Comparison of ENCODE assay signal across 1 cellular context in genomic region chr11:6603287-6604080, GRCh38.
TF ChIP-seq lines count a peak whose summit lies in the region.

TSS of gene ILK (plus strand) at chr11:6603774. CDS start at chr11:6604272, 498 bp downstream.
TSS of gene RRP8 (minus strand) at chr11:6603616. CDS start at chr11:6603502, 114 bp downstream.

TF ChIP-seq in HepG2, 621 proteins besides CTCF, POLR2A, EP300 and RAD21 (continued from another document and continues in another):
- TF ChIP-seq CREB3 (CRISPR knock-in tag; IDR thresholded peaks at IDR 0.05) (no peak), ZNF317 (CRISPR knock-in tag; IDR thresholded peaks at IDR 0.05) (peak; percentile 79), ZNF597 (CRISPR knock-in tag; IDR thresholded peaks at IDR 0.05) (no peak), YEATS4 (CRISPR knock-in tag; IDR thresholded peaks at IDR 0.05; ENCODE audit: borderline replicate concordance) (peak; percentile 97; the same call in 1 of the 2 replicates), MLLT10 (CRISPR knock-in tag; IDR thresholded peaks at IDR 0.05) (no peak), ZNF276 (CRISPR knock-in tag; IDR thresholded peaks at IDR 0.05; ENCODE audit: low read depth) (0 out of 2 replicates have a peak, but pooled peaks have one; percentile 33), CSRNP1 (CRISPR knock-in tag; IDR thresholded peaks at IDR 0.05) (peak; percentile 85; the same call in 1 of the 2 replicates), NFKBIZ (CRISPR knock-in tag; IDR thresholded peaks at IDR 0.05) (peak; percentile 74), ZNF232 (CRISPR knock-in tag; IDR thresholded peaks at IDR 0.05; ENCODE audit: borderline replicate concordance) (no peak), SKI (IDR thresholded peaks at IDR 0.05; ENCODE audit: partially characterized antibody) (peak; percentile 92), MEIS2 (CRISPR knock-in tag; IDR thresholded peaks at IDR 0.05) (peak; percentile 89), REST (IDR thresholded peaks at IDR 0.05; ENCODE audit: borderline replicate concordance in 1 of 2, low read depth in 1 of 2, low read length in 2 of 2) (peak in 1 of 2 experiments; percentile 43; a peak in 1 of 4 replicates), ZSCAN29 (CRISPR knock-in tag; conservative IDR thresholded peaks at IDR 0.05) (peak; percentile 22; the same call in 1 of the 2 replicates), ZNF253 (CRISPR knock-in tag; IDR thresholded peaks at IDR 0.05; ENCODE audit: borderline replicate concordance) (0 out of 2 replicates have a peak, but pooled peaks have one; percentile 44), ZHX2 (IDR thresholded peaks at IDR 0.05; ENCODE audit: low read depth) (peak; percentile 77), ZHX2 (CRISPR knock-in tag; IDR thresholded peaks at IDR 0.05; ENCODE audit: borderline replicate concordance) (no peak), BCL6 (CRISPR knock-in tag; IDR thresholded peaks at IDR 0.05) (peak; percentile 51; the same call in 1 of the 2 replicates), PHF21A (CRISPR knock-in tag; IDR thresholded peaks at IDR 0.05) (peak; percentile 86), KMT2A (CRISPR knock-in tag; IDR thresholded peaks at IDR 0.05) (peak; percentile 95), REPIN1 (CRISPR knock-in tag; IDR thresholded peaks at IDR 0.05; ENCODE audit: borderline replicate concordance, low read depth) (no peak; the same call in none of the 2 replicates), ZNF674 (CRISPR knock-in tag; IDR thresholded peaks at IDR 0.05; ENCODE audit: low read depth) (no peak), ZNF616 (CRISPR knock-in tag; IDR thresholded peaks at IDR 0.05; ENCODE audit: low read depth) (peak; percentile 88; the same call in 1 of the 2 replicates), RFX3 (CRISPR knock-in tag; IDR thresholded peaks at IDR 0.05) (no peak), ZNF800 (CRISPR knock-in tag; IDR thresholded peaks at IDR 0.05) (peak; percentile 63; the same call in 1 of the 2 replicates), SMARCE1 (IDR thresholded peaks at IDR 0.05; ENCODE audit: borderline replicate concordance) (no peak), TBX2 (CRISPR knock-in tag; IDR thresholded peaks at IDR 0.05; ENCODE audit: borderline replicate concordance) (peak; percentile 77; the same call in 1 of the 2 replicates), SMYD3 (CRISPR knock-in tag; IDR thresholded peaks at IDR 0.05) (peak; percentile 86; the same call in 1 of the 2 replicates), PRMT3 (CRISPR knock-in tag; IDR thresholded peaks at IDR 0.05; ENCODE audit: borderline replicate concordance, low read depth) (0 out of 2 replicates have a peak, but pooled peaks have one; percentile 34), ZNF619 (CRISPR knock-in tag; IDR thresholded peaks at IDR 0.05) (no peak), ZNF281 (CRISPR knock-in tag; IDR thresholded peaks at IDR 0.05; ENCODE audit: borderline replicate concordance) (no peak), ETV5 (CRISPR knock-in tag; IDR thresholded peaks at IDR 0.05; ENCODE audit: borderline replicate concordance) (peak; percentile 75; the same call in 1 of the 2 replicates), MYPOP (CRISPR knock-in tag; IDR thresholded peaks at IDR 0.05) (peak; percentile 77), ZIK1 (CRISPR knock-in tag; IDR thresholded peaks at IDR 0.05; ENCODE audit: borderline replicate concordance, low read depth) (peak; percentile 98), TBP (CRISPR knock-in tag; IDR thresholded peaks at IDR 0.05) (no peak), MBD4 (IDR thresholded peaks at IDR 0.05; ENCODE audit: borderline replicate concordance, low read length) (no peak), MYC (CRISPR knock-in tag; IDR thresholded peaks at IDR 0.05; ENCODE audit: borderline replicate concordance) (peak; percentile 95), SALL2 (CRISPR knock-in tag; IDR thresholded peaks at IDR 0.05) (peak; percentile 92)
